Comparison of ENCODE assay signal across 9 cellular contexts in the genomic region with DNA sequence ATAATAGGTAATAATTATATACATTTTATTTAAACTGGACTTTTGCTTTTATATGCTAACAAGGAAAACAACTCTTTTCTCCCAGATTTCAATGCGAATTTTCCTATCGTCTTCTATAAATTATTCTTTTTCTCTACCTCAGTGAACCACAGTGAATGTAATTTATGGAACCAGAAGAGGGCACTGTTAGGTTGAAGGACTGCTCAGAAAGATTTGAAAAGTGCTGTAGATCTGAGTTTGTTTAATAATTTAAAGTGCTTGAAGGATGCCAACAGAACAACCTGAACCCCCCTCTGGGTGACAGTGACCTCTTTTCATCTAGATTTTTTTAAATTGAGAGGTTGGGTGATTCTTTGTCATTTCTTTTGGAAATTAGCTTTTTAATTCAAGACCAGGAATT. TPM values are rescaled to one million over a fixed set of nuclear protein-coding genes. Genes with fewer than 3 reads are reported as not detected.
DNase-seq lines count a peak whose midpoint lies in the region; ATAC-seq and TF ChIP-seq lines count a peak whose summit lies in the region.
"Had no signal": no experiment of that assay in that cellular context is flagged by ENCODE, and none has a peak within 500 bp of the region (broad histone marks: within the 10 kb centered on the region; RNA-seq: fewer than 3 reads in every experiment).

No MANE protein-coding gene starts in this region.

- peak; percentile 43 for TF ChIP-seq CTCF in GM12864 (IDR thresholded peaks at IDR 0.05; ENCODE audit: low read depth, low read length, missing control alignments)

- ATAC-seq in GM21367 (IDR thresholded peaks at IDR 0.05; ENCODE audit: unreplicated experiment) (no peak), GM19455 (IDR thresholded peaks at IDR 0.05; ENCODE audit: unreplicated experiment) (no peak)

- H3K27me3 ChIP-seq in MG63: no peaks in the 10 kb centered on the region
- H3K27me3 ChIP-seq: SJCRH30 had no signal

- DNase-seq in GM12864 (ENCODE audit: low read depth) (no peak), NCI-H2081 (lab: John Stamatoyannopoulos, UW) (peak; percentile 63 to 73), astrocyte of the hippocampus (ENCODE audit: low read depth, low spot score) (peak; percentile 49), myocyte (ENCODE audit: low read depth) (peak; percentile 48), MG63 (no peak)
- DNase-seq in activated naive CD4-positive, alpha-beta T cell treated with Interleukin-2 at 50 U/mL for 16 hours: no peak

- no peaks in the 10 kb centered on the region for H3K9me3 ChIP-seq in MG63
- H3K9me3 ChIP-seq: SJCRH30 had no signal

- no peak overlapping the region for H3K4me3 ChIP-seq in GM12864 (ENCODE audit: low read depth, low read length)
- no peak overlapping the region for H3K4me3 ChIP-seq in MG63
- H3K4me3 ChIP-seq: SJCRH30 had no signal

- H3K36me3 ChIP-seq in MG63: peaks cover 9% of the 10 kb centered on the region

RNA-seq across cellular contexts. Expression of gene PHOX2B, which starts 54.9 kb away (rescaled TPM):
- not detected in 2 replicates for total RNA-seq in myocyte
- not detected for polyA plus RNA-seq in myocyte (2012)
- total RNA-seq in MG63 (2014; rRNA removed; shearing (Covaris generic); ENCODE audit: low replicate concordance): not detected in 2 replicates
- total RNA-seq: SJCRH30 had no signal

Comparison
In these comparisons a context has a peak if more than half of its experiments do, and no peak if none do; other contexts are left out.
1. DNase-seq: peak in NCI-H2081 (2 of 2), astrocyte of the hippocampus (single experiment) and myocyte (single experiment); none in GM12864 (single experiment), activated naive CD4-positive, alpha-beta T cell treated with Interleukin-2 at 50 U/mL for 16 hours (single experiment) and MG63 (single experiment).